ENCODE assay signal across 18 cellular contexts in genomic region chr4:152052431-152053057, GRCh38.
DNase-seq lines count a peak whose midpoint lies in the region; ATAC-seq and TF ChIP-seq lines count a peak whose summit lies in the region.
"Had no signal": no experiment of that assay in that cellular context is flagged by ENCODE, and none has a peak within 500 bp of the region (broad histone marks: within the 10 kb centered on the region; RNA-seq: fewer than 3 reads in every experiment).

No MANE protein-coding gene starts in this region.

- peaks cover 4 to 7% of the 10 kb centered on the region in 2 donors for H3K9me3 Mint-ChIP-seq in activated T-cell treated with anti-CD3 and anti-CD28 coated beads, Interleukin-2, amount 50 U/mL, for 72 hours

- H3K4me1 ChIP-seq in tibial artery, result peaks cover 0 to 13% (median 6%) of the 10 kb centered on the region in 4 donors
- H3K4me1 ChIP-seq: prostate gland had no signal

- H3K4me3 Mint-ChIP-seq in activated T-cell treated with anti-CD3 and anti-CD28 coated beads, Interleukin-2, amount 50 U/mL, for 72 hours, result peak overlapping the region in 1 of 2 donors; percentile 38
- H3K4me3 Mint-ChIP-seq: activated naive CD4-positive, alpha-beta T cell treated with anti-CD3 and anti-CD28 coated beads, Interleukin-2, amount 50 U/mL, for 24 hours; H9; immature natural killer cell had no signal

- no peaks in the 10 kb centered on the region for H3K27me3 ChIP-seq in tibial artery

- no peak overlapping the region for H3K4me3 ChIP-seq in tibial artery
- H3K4me3 ChIP-seq: prostate gland had no signal

- H3K27ac Mint-ChIP-seq in activated T-cell treated with anti-CD3 and anti-CD28 coated beads, Interleukin-2, amount 50 U/mL, for 72 hours, result peak overlapping the region; percentile 80
- H3K27ac Mint-ChIP-seq: activated naive CD4-positive, alpha-beta T cell treated with anti-CD3 and anti-CD28 coated beads, Interleukin-2, amount 50 U/mL, for 24 hours; H9; immature natural killer cell had no signal

- no peaks in the 10 kb centered on the region for H3K36me3 ChIP-seq in tibial artery
- H3K36me3 ChIP-seq: prostate gland had no signal

- no peak for TF ChIP-seq CTCF in tibial artery (IDR thresholded peaks at IDR 0.05)

- peaks cover 10% of the 10 kb centered on the region for H3K4me1 Mint-ChIP-seq in activated T-cell treated with anti-CD3 and anti-CD28 coated beads, Interleukin-2, amount 50 U/mL, for 72 hours (ENCODE audit: low read depth)

- H3K27ac ChIP-seq in tibial artery, result peak overlapping the region; percentile 37 to 40
- H3K27ac ChIP-seq: prostate gland had no signal

- no peak for ATAC-seq in activated T-cell treated with anti-CD3 and anti-CD28 coated beads, Interleukin-2, amount 50 U/mL, for 72 hours (replicated peaks in 1 of 2)
- ATAC-seq: Panc1 had no signal

- H3K27me3 Mint-ChIP-seq in activated T-cell treated with anti-CD3 and anti-CD28 coated beads, Interleukin-2, amount 50 U/mL, for 72 hours (ENCODE audit: low read depth), result no peaks in the 10 kb centered on the region
- H3K27me3 Mint-ChIP-seq: activated naive CD4-positive, alpha-beta T cell treated with anti-CD3 and anti-CD28 coated beads, Interleukin-2, amount 50 U/mL, for 24 hours had no signal

- intact Hi-C loops in tibial artery (cut with DNase I; ENCODE audit: low total_unique reads), result no loop called here

- peaks cover 0 to 3% of the 10 kb centered on the region in 2 donors for H3K36me3 Mint-ChIP-seq in activated T-cell treated with anti-CD3 and anti-CD28 coated beads, Interleukin-2, amount 50 U/mL, for 72 hours (ENCODE audit: insufficient read depth in 2 of 2)
- H3K36me3 Mint-ChIP-seq: activated naive CD4-positive, alpha-beta T cell treated with anti-CD3 and anti-CD28 coated beads, Interleukin-2, amount 50 U/mL, for 24 hours had no signal

- no peak for DNase-seq in activated T-cell treated with anti-CD3 and anti-CD28 coated beads, Interleukin-2, amount 50 U/mL, for 72 hours
- DNase-seq in activated T-cell treated with anti-CD3 and anti-CD28 coated beads, Interleukin-2, amount 50 U/mL, for 48 hours, result no peak
- DNase-seq in MV-4-11 (lab: John Stamatoyannopoulos, UW), result peak; percentile 91
- peak; percentile 59 for DNase-seq in amniotic epithelial cell (ENCODE audit: low read depth)
- DNase-seq in tibial artery, result no peak
- no peak for DNase-seq in GOT3 (lab: John Stamatoyannopoulos, UW)
- no peak for DNase-seq in NCI-H1048 (lab: John Stamatoyannopoulos, UW)
- DNase-seq in activated CD4-positive, CD25-positive, alpha-beta regulatory T cell treated with anti-CD3 and anti-CD28 coated beads, Interleukin-2, amount 50 U/mL, for 72 hours, result no peak
- DNase-seq: activated CD8-positive, alpha-beta memory T cell treated with anti-CD3 and anti-CD28 coated beads for 24 hours; cortex of kidney; DMS153; foreskin fibroblast; H9; immature natural killer cell; NCI-H2081 treated with DMSO at 0.1 percent for 48 hours had no signal

- H3K9me3 ChIP-seq in tibial artery, result peaks cover 0 to 4% (median 0%) of the 10 kb centered on the region in 3 donors
- H3K9me3 ChIP-seq: prostate gland had no signal

Comparison
In these comparisons a context has a peak if more than half of its experiments do, and no peak if none do; other contexts are left out.
1. DNase-seq: peak in MV-4-11 (single experiment) and amniotic epithelial cell (single experiment); none in activated T-cell treated with anti-CD3 and anti-CD28 coated beads, Interleukin-2, amount 50 U/mL, for 72 hours (0 of 2), activated T-cell treated with anti-CD3 and anti-CD28 coated beads, Interleukin-2, amount 50 U/mL, for 48 hours (0 of 2), tibial artery (0 of 2), GOT3 (single experiment), NCI-H1048 (single experiment) and activated CD4-positive, CD25-positive, alpha-beta regulatory T cell treated with anti-CD3 and anti-CD28 coated beads, Interleukin-2, amount 50 U/mL, for 72 hours (single experiment).